In the genomic region with DNA sequence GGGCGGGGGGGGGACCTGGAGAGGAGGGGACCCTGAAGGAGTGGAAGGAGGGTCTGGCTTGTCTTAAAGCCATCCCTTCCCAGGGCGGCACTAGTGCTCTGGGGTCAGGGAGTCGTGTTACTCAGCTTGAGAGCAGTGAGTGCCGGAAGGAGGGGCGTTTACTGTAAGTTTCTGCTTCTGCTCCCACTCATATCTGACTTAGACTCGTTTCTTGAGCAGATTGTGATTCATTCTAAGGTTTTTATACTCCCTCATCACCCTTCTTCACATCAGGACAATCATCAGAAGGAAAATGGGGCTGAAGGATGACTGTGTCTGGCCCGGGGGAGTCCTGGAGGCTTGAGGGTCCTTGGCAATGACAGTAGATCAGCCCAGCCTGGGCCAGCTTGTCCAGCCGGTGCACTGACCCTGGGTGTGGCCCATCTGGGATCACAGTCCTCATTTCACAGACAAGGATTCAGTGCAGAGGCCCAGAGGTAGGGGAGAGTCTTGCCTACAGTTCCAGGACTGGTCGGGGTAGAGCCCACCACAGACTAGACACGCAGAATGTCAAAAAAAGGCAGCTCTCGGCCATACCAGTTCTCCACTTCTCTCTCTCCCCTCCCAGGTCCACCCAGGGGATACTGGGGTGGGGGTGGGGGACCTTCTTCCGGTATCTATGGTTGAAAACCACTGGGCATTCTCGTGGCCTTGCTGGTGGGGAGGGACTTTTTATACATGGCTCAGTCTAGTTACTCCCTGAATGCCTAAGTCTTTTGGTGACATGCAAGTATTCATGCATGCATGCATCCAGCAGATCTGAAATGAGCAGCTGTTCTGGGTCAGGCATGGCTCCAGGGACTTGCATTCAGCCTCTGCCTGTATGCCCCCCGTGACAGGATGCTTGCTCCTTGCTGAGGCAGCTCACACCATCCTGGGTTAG, we compare ENCODE assay signal across 9 cellular contexts. TPM values are rescaled to one million over a fixed set of nuclear protein-coding genes. Genes with fewer than 3 reads are reported as not detected.
A peak's percentile ranks its signal among the peaks of the same experiment; 100 is the strongest.
DNase-seq lines count a peak whose midpoint lies in the region; ATAC-seq and TF ChIP-seq lines count a peak whose summit lies in the region.
"Had no signal": no experiment of that assay in that cellular context is flagged by ENCODE, and none has a peak within 500 bp of the region (broad histone marks: within the 10 kb centered on the region; RNA-seq: fewer than 3 reads in every experiment).

No MANE protein-coding gene starts in this region.

- no peaks in the 10 kb centered on the region for H3K36me3 Mint-ChIP-seq in chondrocyte (ENCODE audit: low read depth)

- no peaks in the 10 kb centered on the region for H3K9me3 Mint-ChIP-seq in chondrocyte (ENCODE audit: low read depth)

- H3K9me2 ChIP-seq in SK-N-SH (no peaks in the 10 kb centered on the region), Karpas-422 (replicated peaks; ENCODE audit: insufficient read depth, low read length) (no peaks in the 10 kb centered on the region)

- H3K27me3 ChIP-seq in SK-N-SH (ENCODE audit: insufficient read depth): peaks cover 30% of the 10 kb centered on the region
- H3K27me3 ChIP-seq in Karpas-422 (ENCODE audit: low read length): no peaks in the 10 kb centered on the region

- H3K4me3 Mint-ChIP-seq in chondrocyte (ENCODE audit: unreplicated experiment): no peak overlapping the region

- H3F3A ChIP-seq in SK-N-SH (replicated peaks; ENCODE audit: insufficient read depth): no peaks in the 10 kb centered on the region

- peaks cover 19% of the 10 kb centered on the region for H3K27me3 Mint-ChIP-seq in chondrocyte (ENCODE audit: low read depth)

- no peak overlapping the region for H2AFZ ChIP-seq in SK-N-SH (ENCODE audit: low read depth)
- H2AFZ ChIP-seq in Karpas-422 (ENCODE audit: low read length): no peak overlapping the region

- no peaks in the 10 kb centered on the region for H3K79me2 ChIP-seq in SK-N-SH (ENCODE audit: insufficient read depth)
- no peaks in the 10 kb centered on the region for H3K79me2 ChIP-seq in Karpas-422 (ENCODE audit: low read length)

- H4K20me1 ChIP-seq in SK-N-SH (ENCODE audit: insufficient read depth) (no peaks in the 10 kb centered on the region), Karpas-422 (ENCODE audit: insufficient read depth, low read depth, low read length) (no peaks in the 10 kb centered on the region)

- DNase-seq in SK-N-SH (no peak), LHCN-M2 (ENCODE audit: low read depth) (peak; percentile 60), chondrocyte (ENCODE audit: low spot score) (no peak), kidney tubule cell (ENCODE audit: low spot score) (no peak), Karpas-422 (no peak), NCI-H2107 treated with DMSO at 0.1 percent for 48 hours (lab: John Stamatoyannopoulos, UW; ENCODE audit: unreplicated experiment) (no peak)

- H3K9ac ChIP-seq in SK-N-SH (no peak overlapping the region), Karpas-422 (ENCODE audit: low read length) (no peak overlapping the region)

- TF ChIP-seq CTCF in SK-N-SH (IDR thresholded peaks at IDR 0.05) (no peak), chondrocyte (IDR thresholded peaks at IDR 0.05) (no peak)

- H3K4me2 ChIP-seq in SK-N-SH (no peak overlapping the region), Karpas-422 (ENCODE audit: low read depth, low read length, poor library complexity, severe bottlenecking) (no peak overlapping the region)
- H3K4me2 ChIP-seq: A549 had no signal

- CTCF ChIA-PET in SK-N-SH (lab: Yijun Ruan, JAX): interaction anchor here (1.5 to 1.8 kb wide), 2 partner anchors 11 to 56 kb away, joined by 4 to 7 read pairs; no protein-coding TSS in a partner anchor

- POLR2A ChIA-PET in SK-N-SH (lab: Yijun Ruan, JAX): no interaction called here

- TF ChIP-seq EP300 in SK-N-SH (IDR thresholded peaks at IDR 0.05; ENCODE audit: borderline replicate concordance in 1 of 2, low read depth in 1 of 2, low read length in 1 of 2): no peak

- no peak overlapping the region for H3K27ac ChIP-seq in SK-N-SH (ENCODE audit: low read depth in 2 of 2, low read length in 1 of 2)
- H3K27ac ChIP-seq in skin epidermis: peak overlapping the region in 17 of 21 experiments; percentile 18 to 80 (median 66)
- H3K27ac ChIP-seq in Karpas-422 (ENCODE audit: low read length): no peak overlapping the region
- H3K27ac ChIP-seq: A549 had no signal

- peaks cover 19% of the 10 kb centered on the region for H3K4me1 Mint-ChIP-seq in chondrocyte (ENCODE audit: low read depth)

- ATAC-seq in SK-N-SH treated with all-trans-retinoic acid at 6 μM for 48 hours: peak; percentile 63

- 51% methylated on average over 8 of the region's 14 CpGs for WGBS in SK-N-SH (ENCODE audit: low lambda C conversion rate)

- H3K27ac Mint-ChIP-seq in chondrocyte (ENCODE audit: unreplicated experiment): peak overlapping the region; percentile 73

- no peak for TF ChIP-seq RAD21 in SK-N-SH (IDR thresholded peaks at IDR 0.05; ENCODE audit: low read length)

- H3K4me3 ChIP-seq in SK-N-SH (ENCODE audit: low read depth in 2 of 2, low read length in 1 of 2) (no peak overlapping the region), skin epidermis (no peak overlapping the region), Karpas-422 (ENCODE audit: low read length) (no peak overlapping the region)
- H3K4me3 ChIP-seq: A549 had no signal

- no peaks in the 10 kb centered on the region for H3K9me3 ChIP-seq in SK-N-SH
- no peaks in the 10 kb centered on the region for H3K9me3 ChIP-seq in Karpas-422 (ENCODE audit: low read length)
- H3K9me3 ChIP-seq: A549 had no signal

- H3K36me3 ChIP-seq in SK-N-SH (replicated peaks in 1 of 2; ENCODE audit: control insufficient read depth in 1 of 2, insufficient read depth in 2 of 2, low read length in 1 of 2) (no peaks in the 10 kb centered on the region), Karpas-422 (ENCODE audit: insufficient read depth, low read length) (no peaks in the 10 kb centered on the region)

- peaks cover 4 to 5% of the 10 kb centered on the region in 2 experiments; a peak in 2 of 4 replicates for H3K4me1 ChIP-seq in SK-N-SH (ENCODE audit: control insufficient read depth in 1 of 2, insufficient read depth in 2 of 2, low read depth in 1 of 2, low read length in 1 of 2)
- H3K4me1 ChIP-seq in Karpas-422 (ENCODE audit: low read length): no peaks in the 10 kb centered on the region
- H3K4me1 ChIP-seq: A549 had no signal

TF ChIP-seq in SK-N-SH treated with all-trans-retinoic acid at 6 μM for 48 hours, 23 proteins besides CTCF, POLR2A, EP300 and RAD21 (continues in another document):
- TF ChIP-seq CSDC2 (CRISPR knock-in tag; IDR thresholded peaks at IDR 0.05): no peak
- TF ChIP-seq ZNF8 (CRISPR knock-in tag; IDR thresholded peaks at IDR 0.05): no peak
- no peak for TF ChIP-seq ZNF70 (CRISPR knock-in tag; IDR thresholded peaks at IDR 0.05)
- TF ChIP-seq PPARA (CRISPR knock-in tag; IDR thresholded peaks at IDR 0.05; ENCODE audit: borderline replicate concordance): no peak
- no peak for TF ChIP-seq ZFP3 (CRISPR knock-in tag; IDR thresholded peaks at IDR 0.05)
- TF ChIP-seq TCF4 (CRISPR knock-in tag; IDR thresholded peaks at IDR 0.05; ENCODE audit: borderline replicate concordance): no peak
- TF ChIP-seq ARNTL (CRISPR knock-in tag; IDR thresholded peaks at IDR 0.05; ENCODE audit: borderline replicate concordance, low read depth): no peak
- TF ChIP-seq ZC3H10 (CRISPR knock-in tag; IDR thresholded peaks at IDR 0.05): no peak
- no peak for TF ChIP-seq TOX (CRISPR knock-in tag; IDR thresholded peaks at IDR 0.05; ENCODE audit: borderline replicate concordance)
- no peak for TF ChIP-seq SNAI2 (CRISPR knock-in tag; IDR thresholded peaks at IDR 0.05)

TF ChIP-seq in SK-N-SH, 30 proteins besides CTCF, POLR2A, EP300 and RAD21:
- no peak for TF ChIP-seq EZH2phosphoT487 (IDR thresholded peaks at IDR 0.05; ENCODE audit: borderline replicate concordance, low read depth)
- TF ChIP-seq FOXJ3 (CRISPR knock-in tag; IDR thresholded peaks at IDR 0.05): no peak
- no peak for TF ChIP-seq JUND (IDR thresholded peaks at IDR 0.05)
TF ChIP-seq in SK-N-SH: peak in this region for 0.

RNA-seq across cellular contexts. Expression of gene TNFRSF8, which starts 5.1 kb away (rescaled TPM):
- 0.07 TPM in 1 of 2 replicates, not detected in the other for polyA plus RNA-seq in SK-N-SH (2012; rRNA removed)
- polyA plus RNA-seq in SK-N-SH (2012; cell fraction: cytosol; rRNA removed): 0.03 TPM in 1 of 2 replicates, not detected in the other
- polyA plus RNA-seq in SK-N-SH (2012; cell fraction: nucleus; rRNA removed): 0.04 and 0.08 TPM in 2 replicates
- total RNA-seq in LHCN-M2 (2014; rRNA removed) (0.19 TPM in 1 of 2 replicates, not detected in the other), chondrocyte (not detected in 3 replicates)
- not detected for polyA plus RNA-seq in LHCN-M2 (2012)
- not detected in 2 replicates for total RNA-seq in Karpas-422 (2014; rRNA removed; shearing (Covaris generic); ENCODE audit: low replicate concordance)

RNA-seq across cellular contexts. Expression of gene MIIP, which starts 48.9 kb away (rescaled TPM):
- polyA plus RNA-seq in SK-N-SH (2012; rRNA removed): 24.0 and 25.6 TPM in 2 replicates
- polyA plus RNA-seq in SK-N-SH (2012; cell fraction: cytosol; rRNA removed): 6.1 and 11.1 TPM in 2 replicates
- 128 and 148 TPM in 2 replicates for polyA plus RNA-seq in SK-N-SH (2012; cell fraction: nucleus; rRNA removed)
- total RNA-seq in LHCN-M2 (2014; rRNA removed) (40.1 and 49.6 TPM in 2 replicates), chondrocyte (14.5 to 17.8 TPM (median 17.7 TPM) in 3 replicates)
- polyA plus RNA-seq in LHCN-M2 (2012): 15.3 TPM
- total RNA-seq in Karpas-422 (2014; rRNA removed; shearing (Covaris generic); ENCODE audit: low replicate concordance): 33.8 and 66.1 TPM in 2 replicates

Comparison
In these comparisons a context has a peak if more than half of its experiments do, and no peak if none do; other contexts are left out.
1. H3K27ac ChIP-seq: peak in skin epidermis (17 of 21); none in SK-N-SH (0 of 2) and Karpas-422 (single experiment).